In the genomic region with DNA sequence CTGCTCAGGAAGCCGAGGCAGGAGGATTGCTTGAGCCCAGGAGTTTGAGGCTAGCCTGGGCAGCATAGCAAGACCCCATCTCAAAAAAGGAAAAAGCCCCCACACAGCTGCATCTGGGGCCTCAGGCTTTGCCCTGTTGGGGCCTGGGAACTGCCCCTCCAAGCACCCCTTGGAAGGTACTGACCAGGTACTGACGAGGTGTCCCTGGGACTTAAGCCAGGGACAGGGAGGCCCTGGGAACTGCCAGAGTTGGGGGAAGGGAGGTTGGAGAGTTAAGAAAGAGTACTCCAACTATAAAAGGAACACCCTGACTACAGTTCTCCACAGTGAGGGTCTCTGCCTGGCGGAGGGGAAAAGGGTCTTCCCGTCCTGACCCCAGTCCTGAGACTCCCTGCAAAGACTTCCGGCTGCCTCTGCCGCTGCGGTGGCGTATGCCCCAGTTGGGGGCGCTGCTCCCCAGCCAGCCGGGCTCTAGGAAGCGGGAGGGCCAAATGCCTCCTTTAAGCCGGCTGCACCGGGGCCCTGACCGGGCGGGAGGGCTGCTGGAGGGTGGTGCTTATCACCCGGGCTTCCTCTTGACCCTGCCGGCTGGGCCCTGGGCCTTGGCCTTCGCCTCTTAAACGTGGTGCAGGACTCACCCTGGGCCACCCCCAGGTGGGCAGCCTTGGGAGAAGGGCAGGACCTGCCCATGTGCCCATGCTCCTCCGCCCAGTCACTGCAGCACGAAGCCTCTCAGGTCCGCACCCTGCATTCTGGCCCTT, we compare ENCODE assay signal across 9 cellular contexts. TPM values are rescaled to one million over a fixed set of nuclear protein-coding genes. Genes with fewer than 3 reads are reported as not detected.
DNase-seq lines count a peak whose midpoint lies in the region; ATAC-seq and TF ChIP-seq lines count a peak whose summit lies in the region.
"Had no signal": no experiment of that assay in that cellular context is flagged by ENCODE, and none has a peak within 500 bp of the region (broad histone marks: within the 10 kb centered on the region; RNA-seq: fewer than 3 reads in every experiment).

No MANE protein-coding gene starts in this region.

- no peak overlapping the region for H3K4me3 Mint-ChIP-seq in activated CD4-positive, alpha-beta memory T cell treated with anti-CD3 and anti-CD28 coated beads for 36 hours

- TF ChIP-seq CTCF in GM12864 (IDR thresholded peaks at IDR 0.05; ENCODE audit: low read depth, low read length, missing control alignments) (peak; percentile 79), fibroblast of lung (conservative IDR thresholded peaks at IDR 0.05 in 1 of 2, IDR thresholded peaks at IDR 0.05 in 1 of 2; ENCODE audit: low read depth in 1 of 2, low read length in 2 of 2) (peak; percentile 69 to 77), neural cell (IDR thresholded peaks at IDR 0.05; ENCODE audit: poor library complexity, severe bottlenecking) (peak; percentile 38)

- H2AFZ ChIP-seq in fibroblast of lung (ENCODE audit: low read length) (peak overlapping the region; percentile 8), neural cell (ENCODE audit: low read depth, low read length) (no peak overlapping the region)

- H3K9ac ChIP-seq in fibroblast of lung (ENCODE audit: insufficient read depth, low read length) (no peak overlapping the region), neural cell (ENCODE audit: low read length) (no peak overlapping the region)

- no peaks in the 10 kb centered on the region for H3K9me2 ChIP-seq in neural cell (ENCODE audit: insufficient read depth, low read length)

- TF ChIP-seq RAD21 in neural cell (conservative IDR thresholded peaks at IDR 0.05): no peak

- H3K4me3 ChIP-seq in GM12864 (ENCODE audit: low read depth, low read length) (no peak overlapping the region), fibroblast of lung (replicated peaks in 1 of 4; ENCODE audit: control extremely low read depth in 1 of 4, insufficient read depth in 1 of 4, low read depth in 3 of 4, low read length in 4 of 4) (no peak overlapping the region), neural cell (ENCODE audit: low read length) (no peak overlapping the region)

- no peaks in the 10 kb centered on the region for H3K9me3 Mint-ChIP-seq in activated CD4-positive, alpha-beta memory T cell treated with anti-CD3 and anti-CD28 coated beads for 36 hours

- no peaks in the 10 kb centered on the region for H3K36me3 Mint-ChIP-seq in activated CD4-positive, alpha-beta memory T cell treated with anti-CD3 and anti-CD28 coated beads for 36 hours

- H3K27ac ChIP-seq in fibroblast of lung (ENCODE audit: insufficient read depth, low read length) (no peak overlapping the region), neural cell (ENCODE audit: low read length) (no peak overlapping the region)

- H3K27ac Mint-ChIP-seq in activated CD4-positive, alpha-beta memory T cell treated with anti-CD3 and anti-CD28 coated beads for 36 hours: no peak overlapping the region

- H3K4me1 ChIP-seq in fibroblast of lung (ENCODE audit: control insufficient read depth, extremely low read depth, insufficient read depth, low read length): peaks cover 4% of the 10 kb centered on the region

- intact Hi-C loops in activated CD4-positive, alpha-beta memory T cell treated with anti-CD3 and anti-CD28 coated beads for 36 hours (cut with micrococcal nuclease): loop anchor here (1.0 kb wide), 2 partner anchors 30 to 53 kb away; no protein-coding TSS in a partner anchor

- H3K27me3 ChIP-seq in fibroblast of lung (ENCODE audit: control insufficient read depth, insufficient read depth, low read length) (no peaks in the 10 kb centered on the region), neural cell (ENCODE audit: insufficient read depth, low read depth, low read length) (peaks cover 5% of the 10 kb centered on the region)

- no peaks in the 10 kb centered on the region for H3K36me3 ChIP-seq in fibroblast of lung (ENCODE audit: control insufficient read depth, insufficient read depth, low read length)
- no peaks in the 10 kb centered on the region for H3K36me3 ChIP-seq in neural cell (ENCODE audit: insufficient read depth, low read length)

- no peaks in the 10 kb centered on the region for H3F3A ChIP-seq in neural cell (ENCODE audit: insufficient read depth, low read length, poor library complexity, severe bottlenecking)

- CTCF ChIA-PET in activated CD4-positive, alpha-beta memory T cell treated with anti-CD3 and anti-CD28 coated beads for 36 hours (lab: Charles Lee): interaction anchor here (1.0 to 2.4 kb wide), 5 partner anchors 30 to 53 kb away, joined by 3 to 22 read pairs (median 10); no protein-coding TSS in a partner anchor

- H3K27me3 Mint-ChIP-seq in activated CD4-positive, alpha-beta memory T cell treated with anti-CD3 and anti-CD28 coated beads for 36 hours: peaks cover 6% of the 10 kb centered on the region

- H3K79me2 ChIP-seq in fibroblast of lung (ENCODE audit: control insufficient read depth, insufficient read depth, low read length) (no peaks in the 10 kb centered on the region), neural cell (replicated peaks; ENCODE audit: insufficient read depth, low read length) (no peaks in the 10 kb centered on the region)

- no peak for DNase-seq in GM12864 (ENCODE audit: low read depth)
- peak; percentile 52 for DNase-seq in NCI-H146 (lab: John Stamatoyannopoulos, UW)
- peak; percentile 77 for DNase-seq in activated CD4-positive, alpha-beta memory T cell treated with anti-CD3 and anti-CD28 coated beads for 36 hours
- DNase-seq in fibroblast of lung (ENCODE audit: low read depth in 2 of 2): peak; percentile 20 to 47
- no peak for DNase-seq in activated CD4-positive, CD25-positive, alpha-beta regulatory T cell (lab: John Stamatoyannopoulos, UW)

- H3K9me3 ChIP-seq in fibroblast of lung (ENCODE audit: control insufficient read depth, insufficient read depth, low read depth, low read length): no peaks in the 10 kb centered on the region
- H3K9me3 ChIP-seq in neural cell (ENCODE audit: low read length): no peaks in the 10 kb centered on the region

- H4K20me1 ChIP-seq in fibroblast of lung (ENCODE audit: control insufficient read depth, extremely low read depth, insufficient read depth, low read length) (no peaks in the 10 kb centered on the region), neural cell (ENCODE audit: insufficient read depth) (no peaks in the 10 kb centered on the region)

- TF ChIP-seq EP300 in neural cell (conservative IDR thresholded peaks at IDR 0.05; ENCODE audit: poor library complexity, severe bottlenecking): no peak

- H3K4me2 ChIP-seq in fibroblast of lung (ENCODE audit: extremely low read depth, insufficient read depth, low read length) (no peak overlapping the region), neural cell (ENCODE audit: low read length) (no peak overlapping the region)

- POLR2A ChIA-PET in activated CD4-positive, alpha-beta memory T cell treated with anti-CD3 and anti-CD28 coated beads for 36 hours (lab: Charles Lee): no interaction called here

- ATAC-seq in GM19035 (IDR thresholded peaks at IDR 0.05; ENCODE audit: unreplicated experiment) (no peak), GM19455 (IDR thresholded peaks at IDR 0.05; ENCODE audit: unreplicated experiment) (no peak)

- no peaks in the 10 kb centered on the region for H3K4me1 Mint-ChIP-seq in activated CD4-positive, alpha-beta memory T cell treated with anti-CD3 and anti-CD28 coated beads for 36 hours (ENCODE audit: low read depth)

TF ChIP-seq in neural cell, 6 proteins besides CTCF, POLR2A, EP300 and RAD21:
- TF ChIP-seq EZH2 (IDR thresholded peaks at IDR 0.05; ENCODE audit: borderline replicate concordance, insufficient read depth, low read length, poor library complexity, severe bottlenecking): no peak

RNA-seq across cellular contexts. Expression of a gene that starts 12.8 kb away (rescaled TPM):
- total RNA-seq in activated CD4-positive, alpha-beta memory T cell treated with anti-CD3 and anti-CD28 coated beads for 36 hours: under 1 TPM; 0.86 to 0.90 TPM
- under 0.01 TPM in 1 of 2 replicates, not detected in the other for total RNA-seq in fibroblast of lung
- polyA plus RNA-seq in fibroblast of lung (0.12 and 0.38 TPM in 2 replicates), neural cell (not detected in 2 replicates)
- 0.27 and 0.73 TPM in 2 replicates for polyA plus RNA-seq in fibroblast of lung (2012)
- polyA minus RNA-seq in fibroblast of lung (ENCODE audit: low replicate concordance) (0.79 and 4.2 TPM in 2 replicates), neural cell (not detected in 2 replicates)

RNA-seq across cellular contexts. Expression of a gene that starts 25.2 kb away (rescaled TPM):
- under 1 TPM in 1 of 2 experiments, not detected in 1; 0.19 TPM for total RNA-seq in activated CD4-positive, alpha-beta memory T cell treated with anti-CD3 and anti-CD28 coated beads for 36 hours
- total RNA-seq in fibroblast of lung: not detected in 2 replicates
- polyA plus RNA-seq in fibroblast of lung (not detected in 2 replicates), neural cell (not detected in 2 replicates)
- not detected in 2 replicates for polyA plus RNA-seq in fibroblast of lung (2012)
- polyA minus RNA-seq in fibroblast of lung (ENCODE audit: low replicate concordance) (not detected in 2 replicates), neural cell (not detected in 2 replicates)
- polyA plus RNA-seq: urinary bladder had no signal

RNA-seq across cellular contexts. Expression of a gene that starts 32.2 kb away (rescaled TPM):
- total RNA-seq in activated CD4-positive, alpha-beta memory T cell treated with anti-CD3 and anti-CD28 coated beads for 36 hours: not detected
- total RNA-seq in fibroblast of lung: 0.17 TPM in 1 of 2 replicates, not detected in the other
- polyA plus RNA-seq in fibroblast of lung: 0.06 TPM in 1 of 2 replicates, not detected in the other
- 0.10 and 0.17 TPM in 2 replicates for polyA plus RNA-seq in fibroblast of lung (2012)
- not detected in 2 replicates for polyA minus RNA-seq in fibroblast of lung (ENCODE audit: low replicate concordance)
- 0.28 TPM in 1 of 2 replicates, not detected in the other for polyA plus RNA-seq in neural cell
- not detected in 2 replicates for polyA minus RNA-seq in neural cell

RNA-seq across cellular contexts. Expression of a gene that starts 32.9 kb away (rescaled TPM):
- 100 to 1,000 TPM in 1 of 2 experiments, 10 to 100 TPM in 1; 99.7 to 102 TPM for total RNA-seq in activated CD4-positive, alpha-beta memory T cell treated with anti-CD3 and anti-CD28 coated beads for 36 hours
- 32.0 and 33.1 TPM in 2 replicates for total RNA-seq in fibroblast of lung
- polyA plus RNA-seq in fibroblast of lung: 11.9 and 21.5 TPM in 2 replicates
- 21.1 and 38.1 TPM in 2 replicates for polyA plus RNA-seq in fibroblast of lung (2012)
- 263 and 560 TPM in 2 replicates for polyA minus RNA-seq in fibroblast of lung (ENCODE audit: low replicate concordance)
- polyA plus RNA-seq in neural cell: 14.2 and 22.8 TPM in 2 replicates
- polyA minus RNA-seq in neural cell: 16.8 and 19.5 TPM in 2 replicates

RNA-seq across cellular contexts. Expression of a gene that starts 38.0 kb away (rescaled TPM):
- total RNA-seq in activated CD4-positive, alpha-beta memory T cell treated with anti-CD3 and anti-CD28 coated beads for 36 hours: 10 to 100 TPM; 29.2 to 30.2 TPM
- 13.9 and 18.5 TPM in 2 replicates for total RNA-seq in fibroblast of lung
- polyA plus RNA-seq in fibroblast of lung (11.5 and 21.0 TPM in 2 replicates), neural cell (64.3 and 98.4 TPM in 2 replicates)
- 10.8 and 17.9 TPM in 2 replicates for polyA plus RNA-seq in fibroblast of lung (2012)
- polyA minus RNA-seq in fibroblast of lung (ENCODE audit: low replicate concordance) (59.2 and 144 TPM in 2 replicates), neural cell (54.3 and 56.1 TPM in 2 replicates)

Comparison
In these comparisons a context has a peak if more than half of its experiments do, and no peak if none do; other contexts are left out.
1. DNase-seq: peak in NCI-H146 (single experiment), activated CD4-positive, alpha-beta memory T cell treated with anti-CD3 and anti-CD28 coated beads for 36 hours (single experiment) and fibroblast of lung (2 of 2); none in GM12864 (single experiment) and activated CD4-positive, CD25-positive, alpha-beta regulatory T cell (0 of 4).
2. Peak in every context shown above with its lines, with median percentiles within 50 percentile points of each other: CTCF ChIP-seq.